1 cellular context compared by ENCODE assay signal in genomic region chr10:80507484-80507880, GRCh38.
A peak's percentile ranks its signal among the peaks of the same experiment; 100 is the strongest.
TF ChIP-seq lines count a peak whose summit lies in the region.

No MANE protein-coding gene starts in this region.

TF ChIP-seq in endothelial cell of umbilical vein, 7 proteins besides CTCF, POLR2A, EP300 and RAD21:
- TF ChIP-seq EZH2 (IDR thresholded peaks at IDR 0.05; ENCODE audit: borderline replicate concordance, low read depth, low read length, severe bottlenecking): no peak
- TF ChIP-seq POLR2AphosphoS5 (IDR thresholded peaks at IDR 0.05; ENCODE audit: insufficient read depth, low read depth, low read length): no peak
- no peak for TF ChIP-seq MYC (IDR thresholded peaks at IDR 0.05; ENCODE audit: low read depth, low read length)
- TF ChIP-seq JUN (IDR thresholded peaks at IDR 0.05; ENCODE audit: borderline replicate concordance, insufficient read depth, insufficient read length, low read depth): no peak
- no peak for TF ChIP-seq MAX (IDR thresholded peaks at IDR 0.05; ENCODE audit: insufficient read depth, insufficient read length)
- no peak for TF ChIP-seq FOS (IDR thresholded peaks at IDR 0.05; ENCODE audit: borderline replicate concordance, insufficient read depth, low read length)
- peak; percentile 67 for TF ChIP-seq GATA2 (IDR thresholded peaks at IDR 0.05; ENCODE audit: insufficient read depth, insufficient read length, low read depth, low read length)
